14 cellular contexts compared by ENCODE assay signal in the genomic region with DNA sequence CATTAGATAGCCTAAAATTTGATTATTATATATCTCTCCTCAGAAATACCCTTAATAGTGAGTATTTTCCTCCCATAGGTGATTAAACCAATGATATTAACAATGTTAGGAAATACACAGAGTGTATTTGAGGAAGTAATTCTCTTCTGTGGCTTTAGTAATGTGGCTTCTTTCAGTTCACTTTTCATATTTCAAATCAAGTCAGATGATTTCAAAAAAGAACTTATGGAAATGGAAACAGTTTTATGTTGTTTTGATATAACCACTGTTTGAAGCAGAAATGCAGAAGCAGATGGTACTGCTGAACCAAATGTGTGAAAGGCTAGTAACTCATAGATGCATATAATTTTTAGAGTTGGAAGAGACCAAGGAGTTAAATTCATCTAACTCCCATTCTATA. TPM values are rescaled to one million over a fixed set of nuclear protein-coding genes. Genes with fewer than 3 reads are reported as not detected.
DNase-seq lines count a peak whose midpoint lies in the region; ATAC-seq lines count a peak whose summit lies in the region.
"Had no signal": no experiment of that assay in that cellular context is flagged by ENCODE, and none has a peak within 500 bp of the region (broad histone marks: within the 10 kb centered on the region; RNA-seq: fewer than 3 reads in every experiment).

No MANE protein-coding gene starts in this region.

- H3K79me1 ChIP-seq in trophoblast cell (ENCODE audit: low read length), result no peaks in the 10 kb centered on the region

- H4K8ac ChIP-seq in trophoblast cell (ENCODE audit: low read depth, low read length), result no peak overlapping the region

- H4K20me1 ChIP-seq in BLaER1 treated with 17β-estradiol and CSF1 and Interleukin-3, amounts not matched to agents 10 nM and 100 nM, result no peaks in the 10 kb centered on the region

- no peak overlapping the region for H3K4me3 ChIP-seq in BLaER1 treated with 17β-estradiol and CSF1 and Interleukin-3, amounts not matched to agents 10 nM and 100 nM
- no peak overlapping the region for H3K4me3 ChIP-seq in trophoblast cell (ENCODE audit: low read depth, low read length)
- H3K4me3 ChIP-seq: neural progenitor cell, tibial artery had no signal

- H3K9ac ChIP-seq in BLaER1 treated with 17β-estradiol and CSF1 and Interleukin-3, amounts not matched to agents 10 nM and 100 nM, result no peak overlapping the region
- no peak overlapping the region for H3K9ac ChIP-seq in trophoblast cell (ENCODE audit: low read length)
- H3K9ac ChIP-seq: neural progenitor cell had no signal

- no peaks in the 10 kb centered on the region for H3K79me2 ChIP-seq in trophoblast cell (ENCODE audit: control insufficient read depth, insufficient read depth, low read length, poor library complexity)

- H3K18ac ChIP-seq in trophoblast cell (ENCODE audit: low read length), result no peak overlapping the region

- peaks cover 7 to 45% (median 28%) of the 10 kb centered on the region in 10 experiments for H3K4me1 ChIP-seq in BLaER1 treated with 17β-estradiol and CSF1 and Interleukin-3, amounts not matched to agents 10 nM and 100 nM
- peaks cover 0 to 1% of the 10 kb centered on the region in 2 experiments for H3K4me1 ChIP-seq in trophoblast cell (ENCODE audit: control insufficient read depth in 1 of 2, insufficient read depth in 2 of 2, low read length in 2 of 2)
- H3K4me1 ChIP-seq: neural progenitor cell had no signal

- no peak overlapping the region for H2AFZ ChIP-seq in trophoblast cell (ENCODE audit: insufficient read depth, low read length, poor library complexity)
- H2AFZ ChIP-seq: neural progenitor cell had no signal

- H3K27me3 ChIP-seq in BLaER1 treated with 17β-estradiol and CSF1 and Interleukin-3, amounts not matched to agents 10 nM and 100 nM, result peaks cover 0 to 56% (median 0%) of the 10 kb centered on the region in 11 experiments; a peak in 6 of 22 replicates
- H3K27me3 ChIP-seq in trophoblast cell (ENCODE audit: insufficient read depth, low read length), result no peaks in the 10 kb centered on the region
- H3K27me3 ChIP-seq: neural progenitor cell, tibial artery had no signal

- peaks cover 0 to 11% (median 4%) of the 10 kb centered on the region in 11 experiments; a peak in 3 of 22 replicates for H3K9me3 ChIP-seq in BLaER1 treated with 17β-estradiol and CSF1 and Interleukin-3, amounts not matched to agents 10 nM and 100 nM (replicated peaks in 1 of 11)
- H3K9me3 ChIP-seq in trophoblast cell (ENCODE audit: insufficient read depth, low read depth, low read length), result no peaks in the 10 kb centered on the region
- H3K9me3 ChIP-seq: tibial artery had no signal

- intact Hi-C loops in left ventricle myocardium superior (cut with micrococcal nuclease), result no loop called here

- H2BK12ac ChIP-seq in trophoblast cell (ENCODE audit: low read length), result no peak overlapping the region

- no peak overlapping the region for H2BK5ac ChIP-seq in trophoblast cell (ENCODE audit: low read depth, low read length, poor library complexity)

- ATAC-seq in GM19328 (IDR thresholded peaks at IDR 0.05; ENCODE audit: unreplicated experiment) (peak; percentile 72), HG02885 (IDR thresholded peaks at IDR 0.05; ENCODE audit: poor library complexity, unreplicated experiment) (peak; percentile 79), left ventricle myocardium superior (no peak)
- ATAC-seq: effector memory CD8-positive, alpha-beta T cell had no signal

- H3K23ac ChIP-seq in trophoblast cell (ENCODE audit: low read length), result no peak overlapping the region

- H2BK120ac ChIP-seq in trophoblast cell (ENCODE audit: insufficient read depth, low read length, poor library complexity), result no peak overlapping the region

- H4K12ac ChIP-seq in trophoblast cell (ENCODE audit: low read depth, low read length), result no peak overlapping the region

- H3K4me2 ChIP-seq in BLaER1 treated with 17β-estradiol and CSF1 and Interleukin-3, amounts not matched to agents 10 nM and 100 nM, result peak overlapping the region in 10 of 11 experiments; percentile 2 to 89 (median 46); a peak in 17 of 22 replicates
- no peak overlapping the region for H3K4me2 ChIP-seq in trophoblast cell (ENCODE audit: low read length)
- H3K4me2 ChIP-seq: neural progenitor cell had no signal

- DNase-seq in NAMALWA (ENCODE audit: low spot score), result peak; percentile 33
- DNase-seq in NCI-H2081 (lab: John Stamatoyannopoulos, UW), result no peak
- no peak for DNase-seq in NCI-H2029 treated with DMSO at 0.1 percent for 48 hours (lab: John Stamatoyannopoulos, UW)
- no peak for DNase-seq in left ventricle myocardium superior
- DNase-seq in trophoblast cell, result no peak
- DNase-seq: DMS 273 treated with DMSO at 0.1 percent for 48 hours; effector memory CD8-positive, alpha-beta T cell; NCI-H187 treated with DMSO at 0.1 percent for 48 hours; tibial artery had no signal

- H2AK5ac ChIP-seq in trophoblast cell (ENCODE audit: low read length), result no peak overlapping the region

- H3K27ac ChIP-seq in BLaER1 treated with 17β-estradiol and CSF1 and Interleukin-3, amounts not matched to agents 10 nM and 100 nM, result peak overlapping the region in 1 of 11 experiments; percentile 26; a peak in 1 of 22 replicates
- no peak overlapping the region for H3K27ac ChIP-seq in trophoblast cell (ENCODE audit: low read depth, low read length)
- H3K27ac ChIP-seq: neural progenitor cell, tibial artery had no signal

- H3K36me3 ChIP-seq in BLaER1 treated with 17β-estradiol and CSF1 and Interleukin-3, amounts not matched to agents 10 nM and 100 nM, result no peaks in the 10 kb centered on the region
- no peaks in the 10 kb centered on the region for H3K36me3 ChIP-seq in trophoblast cell (ENCODE audit: control insufficient read depth in 1 of 2, insufficient read depth in 2 of 2, low read length in 2 of 2)
- H3K36me3 ChIP-seq: neural progenitor cell, tibial artery had no signal

- H3K14ac ChIP-seq in trophoblast cell (ENCODE audit: low read length), result no peak overlapping the region

- no peak overlapping the region for H3K4ac ChIP-seq in trophoblast cell (ENCODE audit: low read depth, low read length)

- no peak overlapping the region for H4K91ac ChIP-seq in trophoblast cell (ENCODE audit: low read depth, low read length)

RNA-seq across cellular contexts. Expression of gene GPR33, which starts 1.8 kb away (rescaled TPM):
- total RNA-seq in left ventricle myocardium superior, result not detected
- not detected in 2 replicates for polyA plus RNA-seq in trophoblast cell (2013)
- total RNA-seq: skeletal muscle tissue had no signal

RNA-seq across cellular contexts. Expression of gene DTD2, which starts 32.4 kb away (rescaled TPM):
- 8.4 TPM for total RNA-seq in left ventricle myocardium superior
- polyA plus RNA-seq in trophoblast cell (2013), result 6.9 and 7.2 TPM in 2 replicates
